ENCODE assay signal across 9 cellular contexts in the genomic region with DNA sequence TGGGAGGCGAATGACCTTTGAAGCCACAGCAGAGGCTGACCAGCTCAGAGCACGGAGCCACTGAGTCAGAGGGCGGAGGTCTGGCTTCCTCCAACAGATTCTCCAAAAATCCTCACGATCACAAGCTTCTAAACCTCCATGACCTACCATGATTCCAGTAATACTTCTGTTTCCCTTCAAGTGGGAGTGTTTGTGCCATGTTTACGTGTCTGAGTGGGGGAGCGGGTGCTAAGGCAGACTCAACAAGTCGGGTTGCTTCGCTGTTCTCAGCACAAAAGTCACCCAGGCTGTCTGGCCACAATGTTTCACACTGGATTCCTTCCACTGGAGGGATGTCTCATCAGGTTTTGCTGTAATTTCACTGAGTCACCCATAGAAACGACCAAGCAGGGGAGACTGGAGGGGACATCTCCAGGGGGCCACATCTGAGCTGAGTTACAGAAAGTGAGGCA.
DNase-seq lines count a peak whose midpoint lies in the region; ATAC-seq and TF ChIP-seq lines count a peak whose summit lies in the region.
"Had no signal": no experiment of that assay in that cellular context is flagged by ENCODE, and none has a peak within 500 bp of the region (broad histone marks: within the 10 kb centered on the region; RNA-seq: fewer than 3 reads in every experiment).

No MANE protein-coding gene starts in this region.

- intact Hi-C loops in mammary epithelial cell (cut with micrococcal nuclease) = loop anchor here (5.0 kb wide), 1 partner anchor 54 kb away; no protein-coding TSS in a partner anchor

- no peak overlapping the region for H2AFZ ChIP-seq in mammary epithelial cell (ENCODE audit: low read depth, low read length)

- H4K20me1 ChIP-seq in mammary epithelial cell (ENCODE audit: insufficient read depth, low read length) = no peaks in the 10 kb centered on the region

- no peaks in the 10 kb centered on the region for H3K27me3 ChIP-seq in mammary epithelial cell (ENCODE audit: insufficient read depth, low read length)

- H3K4me1 ChIP-seq in mammary epithelial cell (ENCODE audit: insufficient read depth, low read length) = peaks cover 17% of the 10 kb centered on the region

- CTCF ChIA-PET in mammary epithelial cell (lab: Charles Lee; ENCODE audit: low non-redundant PET) (no interaction called here), GM10248 (lab: Yijun Ruan, JAX) (interaction anchor here (0.8 kb wide), 1 partner anchor 184 kb away, joined by 3 read pairs; no protein-coding TSS in a partner anchor)

- H3K79me2 ChIP-seq in mammary epithelial cell (ENCODE audit: insufficient read depth, low read length) = peaks cover 91% of the 10 kb centered on the region

- no TSS peak for BruUV-seq in mammary epithelial cell (replicated peaks; lab: Mats Ljungman, UMichigan)

- H3K9me3 ChIP-seq in mammary epithelial cell (replicated peaks; ENCODE audit: insufficient read depth, low read length) = no peaks in the 10 kb centered on the region

- H3K9ac ChIP-seq in mammary epithelial cell (ENCODE audit: insufficient read depth, low read length) = no peak overlapping the region

- peaks cover 47% of the 10 kb centered on the region for H3K36me3 Mint-ChIP-seq in HFFc6 (ENCODE audit: low read depth)

- no peaks in the 10 kb centered on the region for H3K9me3 Mint-ChIP-seq in HFFc6

- ATAC-seq in HG02610 (IDR thresholded peaks at IDR 0.05; ENCODE audit: unreplicated experiment) (no peak), GM18873 (IDR thresholded peaks at IDR 0.05; ENCODE audit: low FRiP score, unreplicated experiment) (no peak)

- POLR2A ChIA-PET in GM10248 (lab: Yijun Ruan, JAX) = no interaction called here

- in situ Hi-C loops in mammary epithelial cell (cut with MboI; ENCODE audit: low sequenced_read_pairs in 2 of 2) = loop anchor here in 1 of 2 donors (10.0 kb wide), 1 partner anchor 256 kb away; no protein-coding TSS in a partner anchor

- H3K4me2 ChIP-seq in mammary epithelial cell (ENCODE audit: insufficient read depth, low read depth, low read length) = no peak overlapping the region

- H3K36me3 ChIP-seq in mammary epithelial cell (ENCODE audit: insufficient read depth, low read length) = no peaks in the 10 kb centered on the region

- peak overlapping the region; percentile 66 for H3K4me3 Mint-ChIP-seq in HFFc6

- TF ChIP-seq CTCF in HFFc6 (IDR thresholded peaks at IDR 0.05) (peak; percentile 79), mammary epithelial cell (conservative IDR thresholded peaks at IDR 0.05 in 1 of 2, IDR thresholded peaks at IDR 0.05 in 1 of 2; ENCODE audit: extremely low read depth in 1 of 2, insufficient read depth in 1 of 2, low read depth in 1 of 2, low read length in 2 of 2) (peak; percentile 21 to 30), GM10248 (IDR thresholded peaks at IDR 0.05; ENCODE audit: control extremely low read depth, extremely low read depth, low read depth, missing control alignments) (no peak)

- peaks cover 7% of the 10 kb centered on the region for H3K27me3 Mint-ChIP-seq in HFFc6 (ENCODE audit: insufficient read depth)

- 77% methylated on average over 8 of the region's 9 CpGs for WGBS in mammary epithelial cell (ENCODE audit: low coverage, missing lambda C conversion rate)

- H3K4me3 ChIP-seq in mammary epithelial cell (replicated peaks in 1 of 3; ENCODE audit: insufficient read depth in 1 of 3, low read depth in 2 of 3, low read length in 3 of 3) = no peak overlapping the region

- H3K4me1 Mint-ChIP-seq in HFFc6 (ENCODE audit: low read depth) = peaks cover 89% of the 10 kb centered on the region

- H3K27ac ChIP-seq in mammary epithelial cell (ENCODE audit: insufficient read depth, low read depth, low read length) = no peak overlapping the region

- H3K27ac Mint-ChIP-seq in HFFc6 = peak overlapping the region; percentile 95

- peak; percentile 94 for DNase-seq in AG08395 (ENCODE audit: low spot score)
- peak; percentile 97 for DNase-seq in HFFc6
- peak; percentile 45 for DNase-seq in mammary epithelial cell
- DNase-seq in myocyte (ENCODE audit: low read depth) = peak; percentile 80
- no peak for DNase-seq in NCI-H69 (lab: John Stamatoyannopoulos, UW)
- DNase-seq in GM10248 (ENCODE audit: extremely low spot score) = no peak
- DNase-seq: GF-D8 had no signal

- dilution Hi-C loops in mammary epithelial cell (cut with HindIII; ENCODE audit: low sequenced_read_pairs) = loop anchor here (5.0 kb wide), 2 partner anchors 34 to 51 kb away; no protein-coding TSS in a partner anchor

Comparison
In these comparisons a context has a peak if more than half of its experiments do, and no peak if none do; other contexts are left out.
1. DNase-seq: peak in AG08395 (single experiment), HFFc6 (single experiment), mammary epithelial cell (single experiment) and myocyte (single experiment); none in NCI-H69 (single experiment) and GM10248 (single experiment).